8 cellular contexts compared by ENCODE assay signal in genomic region chr12:45122776-45123380, GRCh38.
DNase-seq lines count a peak whose midpoint lies in the region; ATAC-seq and TF ChIP-seq lines count a peak whose summit lies in the region.

No MANE protein-coding gene starts in this region.

- no peaks in the 10 kb centered on the region for H3K27me3 Mint-ChIP-seq in WTC11 (ENCODE audit: low read depth)
- peaks cover 0 to 7% (median 0%) of the 10 kb centered on the region in 3 donors for H3K27me3 Mint-ChIP-seq in CD14-positive monocyte (ENCODE audit: low read depth in 3 of 3)

- no peaks in the 10 kb centered on the region for H3K36me3 Mint-ChIP-seq in WTC11
- no peaks in the 10 kb centered on the region for H3K36me3 Mint-ChIP-seq in CD14-positive monocyte

- no peaks in the 10 kb centered on the region for H3K4me1 ChIP-seq in liver (ENCODE audit: control insufficient read depth in 4 of 4, insufficient read depth in 4 of 4, low read length in 3 of 4)

- H3K27ac ChIP-seq in liver (ENCODE audit: low read depth in 1 of 2, low read length in 2 of 2) = no peak overlapping the region

- TF ChIP-seq RAD21 in liver (IDR thresholded peaks at IDR 0.05) = peak; percentile 59 to 68

- H3K9ac ChIP-seq in liver (ENCODE audit: low read depth in 1 of 2, low read length in 2 of 2) = no peak overlapping the region

- DNase-seq in DMS114 treated with DMSO at 0.1 percent for 48 hours (lab: John Stamatoyannopoulos, UW; ENCODE audit: unreplicated experiment) (peak; percentile 62), LHCN-M2 (ENCODE audit: low read depth) (peak; percentile 31), WTC11 (ENCODE audit: low spot score) (peak; percentile 22), mucosa of gallbladder (ENCODE audit: low spot score) (no peak), CD14-positive monocyte (ENCODE audit: low spot score) (no peak)
- DNase-seq in central memory CD4-positive, alpha-beta T cell = no peak

- H3K9me3 Mint-ChIP-seq in WTC11 = no peaks in the 10 kb centered on the region
- peaks cover 0 to 1% (median 0%) of the 10 kb centered on the region in 7 donors for H3K9me3 Mint-ChIP-seq in CD14-positive monocyte

- H3K27me3 ChIP-seq in liver (ENCODE audit: control insufficient read depth in 4 of 4, insufficient read depth in 4 of 4, low read length in 3 of 4) = peaks cover 0 to 3% (median 0%) of the 10 kb centered on the region in 4 donors

- POLR2A ChIA-PET in WTC11 (lab: Charles Lee) = no interaction called here

- intact Hi-C loops in CD14-positive monocyte (cut with micrococcal nuclease) = no loop called here

- peaks cover 13% of the 10 kb centered on the region for H3K4me1 Mint-ChIP-seq in WTC11
- H3K4me1 Mint-ChIP-seq in CD14-positive monocyte = no peaks in the 10 kb centered on the region

- H3K4me3 Mint-ChIP-seq in WTC11 (no peak overlapping the region), CD14-positive monocyte (no peak overlapping the region)

- no peak overlapping the region for H3K4me3 ChIP-seq in liver (ENCODE audit: low read depth in 1 of 3, low read length in 3 of 3)

- CTCF ChIA-PET in WTC11 (lab: Charles Lee) = interaction anchor here (0.6 to 3.8 kb wide), 13 partner anchors 13 to 348 kb away, joined by 3 to 30 read pairs (median 4); partner anchors contain the start of gene DBX2

- 60% methylated on average over 6 of the region's 6 CpGs for WGBS in liver

- no peaks in the 10 kb centered on the region for H3K9me3 ChIP-seq in liver (ENCODE audit: control insufficient read depth in 4 of 4, low read length in 3 of 4)

- no peak overlapping the region for H3K27ac Mint-ChIP-seq in WTC11
- H3K27ac Mint-ChIP-seq in CD14-positive monocyte = no peak overlapping the region

- TF ChIP-seq CTCF in WTC11 (IDR thresholded peaks at IDR 0.05) (no peak), liver (IDR thresholded peaks at IDR 0.05; ENCODE audit: low read depth, low read length, missing input control) (peak; percentile 25), CD14-positive monocyte (IDR thresholded peaks at IDR 0.05) (no peak)

- H3K36me3 ChIP-seq in liver (ENCODE audit: control insufficient read depth in 4 of 4, insufficient read depth in 3 of 4, low read depth in 1 of 4, low read length in 3 of 4) = no peaks in the 10 kb centered on the region

- ATAC-seq in WTC11 (peak; percentile 67), GM21367 (IDR thresholded peaks at IDR 0.05; ENCODE audit: unreplicated experiment) (no peak)

TF ChIP-seq in WTC11, 78 proteins besides CTCF, POLR2A, EP300 and RAD21:
- no peak for TF ChIP-seq ZNF281 (CRISPR knock-in tag; IDR thresholded peaks at IDR 0.05)
- TF ChIP-seq ATF6 (CRISPR knock-in tag; IDR thresholded peaks at IDR 0.05) = no peak
- no peak for TF ChIP-seq SP1 (CRISPR knock-in tag; conservative IDR thresholded peaks at IDR 0.05)
- TF ChIP-seq NFYB (CRISPR knock-in tag; conservative IDR thresholded peaks at IDR 0.05; ENCODE audit: low read depth) = no peak
- TF ChIP-seq ESRRA (CRISPR knock-in tag; IDR thresholded peaks at IDR 0.05; ENCODE audit: borderline replicate concordance) = no peak
- TF ChIP-seq ETV6 (CRISPR knock-in tag; IDR thresholded peaks at IDR 0.05) = no peak

TF ChIP-seq in liver, 16 proteins besides CTCF, POLR2A, EP300 and RAD21:
- TF ChIP-seq JUND (IDR thresholded peaks at IDR 0.05) (no peak), HNF4G (IDR thresholded peaks at IDR 0.05) (no peak), NR2F2 (IDR thresholded peaks at IDR 0.05) (no peak), GABPA (IDR thresholded peaks at IDR 0.05 in 1 of 2, conservative IDR thresholded peaks at IDR 0.05 in 1 of 2) (no peak)

Comparison
In these comparisons a context has a peak if more than half of its experiments do, and no peak if none do; other contexts are left out.
1. DNase-seq: peak in DMS114 treated with DMSO at 0.1 percent for 48 hours (single experiment), LHCN-M2 (single experiment) and WTC11 (single experiment); none in central memory CD4-positive, alpha-beta T cell (single experiment), mucosa of gallbladder (single experiment) and CD14-positive monocyte (single experiment).